8 cellular contexts compared by ENCODE assay signal in genomic region chr2:24492283-24493272, GRCh38. TPM values are rescaled to one million over a fixed set of nuclear protein-coding genes. Genes with fewer than 3 reads are reported as not detected.
DNase-seq lines count a peak whose midpoint lies in the region; ATAC-seq and TF ChIP-seq lines count a peak whose summit lies in the region.

No MANE protein-coding gene starts in this region.

- 6 to 14% (median 9%) methylated on average over 20 of the region's 20 CpGs for WGBS in stomach, 5 donors

- no peaks in the 10 kb centered on the region for H3K36me3 ChIP-seq in stomach

- peaks cover 27 to 62% (median 46%) of the 10 kb centered on the region in 4 donors for H3K4me1 ChIP-seq in stomach

- H3K9me3 Mint-ChIP-seq in MCF 10A (ENCODE audit: unreplicated experiment), result no peaks in the 10 kb centered on the region

- peaks cover 26% of the 10 kb centered on the region for H3K4me1 Mint-ChIP-seq in MCF 10A (ENCODE audit: insufficient read depth, unreplicated experiment)

- H3K27ac Mint-ChIP-seq in MCF 10A (ENCODE audit: low read depth, unreplicated experiment), result no peak overlapping the region

- H3K27me3 ChIP-seq in stomach, result no peaks in the 10 kb centered on the region

- POLR2A ChIA-PET in MCF 10A (lab: Yijun Ruan, JAX), result interaction anchor here (0.5 to 1.0 kb wide), 4 partner anchors 14 to 326 kb away, joined by 3 to 4 read pairs (median 4); no protein-coding TSS in a partner anchor

- peak; percentile 16 for DNase-seq in MV-4-11 (lab: John Stamatoyannopoulos, UW)
- DNase-seq in MCF 10A (ENCODE audit: unreplicated experiment), result no peak
- DNase-seq in left kidney (ENCODE audit: low read depth, low spot score), result peak; percentile 53
- no peak for DNase-seq in stomach
- no peak for DNase-seq in NCI-H2171 (lab: John Stamatoyannopoulos, UW)
- no peak for DNase-seq in central memory CD4-positive, alpha-beta T cell

- no peak for ATAC-seq in GM19351 (IDR thresholded peaks at IDR 0.05; ENCODE audit: unreplicated experiment)

- BruUV-seq in MCF 10A (replicated peaks; lab: Mats Ljungman, UMichigan), result no TSS peak

- no peaks in the 10 kb centered on the region for H3K36me3 Mint-ChIP-seq in MCF 10A (ENCODE audit: insufficient read depth, unreplicated experiment)

- peak overlapping the region; percentile 75 for H3K4me3 ChIP-seq in GM08714 (ENCODE audit: low read length)
- peak overlapping the region; percentile 86 to 94 (median 87) for H3K4me3 ChIP-seq in stomach

- H3K27me3 Mint-ChIP-seq in MCF 10A (ENCODE audit: insufficient read depth, unreplicated experiment), result no peaks in the 10 kb centered on the region

- H3K9me3 ChIP-seq in stomach, result no peaks in the 10 kb centered on the region

- TF ChIP-seq EP300 in stomach (IDR thresholded peaks at IDR 0.05), result no peak

- no peak for TF ChIP-seq CTCF in MCF 10A (IDR thresholded peaks at IDR 0.05; ENCODE audit: unreplicated experiment)
- no peak for TF ChIP-seq CTCF in stomach (IDR thresholded peaks at IDR 0.05)

- CTCF ChIA-PET in MCF 10A (lab: Yijun Ruan, JAX), result interaction anchor here (0.6 to 1.4 kb wide), 5 partner anchors 20 to 336 kb away, joined by 3 to 5 read pairs (median 3); partner anchors contain the start of genes CENPO and PTRHD1

- peak overlapping the region; percentile 83 for H3K4me3 Mint-ChIP-seq in MCF 10A (ENCODE audit: unreplicated experiment)

- TF ChIP-seq POLR2A in stomach (IDR thresholded peaks at IDR 0.05), result no peak

- peak overlapping the region; percentile 82 to 100 (median 92) for H3K27ac ChIP-seq in stomach

- intact Hi-C loops in MCF 10A (cut with micrococcal nuclease) (loop anchor here (5.0 kb wide), 1 partner anchor 300 kb away; the partner anchor contains the start of genes CENPO and PTRHD1), stomach (cut with DNase I; ENCODE audit: low total_unique reads) (no loop called here)

RNA-seq across cellular contexts. Expression of gene NCOA1, which starts 1.5 kb away (rescaled TPM):
- total RNA-seq in MCF 10A (2022), result 15.4 and 15.8 TPM in 2 replicates
- 100 to 1,000 TPM in 1 of 5 donors, 10 to 100 TPM in 4; 24.5 to 223 (median 59.1) TPM for total RNA-seq in stomach
- 10 to 100 TPM in 1 of 3 donors, 1 to 10 TPM in 2; 7.3 to 10.7 (median 8.3) TPM for polyA plus RNA-seq in stomach

Comparison
In these comparisons a context has a peak if more than half of its experiments do, and no peak if none do; other contexts are left out.
1. DNase-seq: peak in MV-4-11 (single experiment) and left kidney (single experiment); none in MCF 10A (single experiment), stomach (single experiment), NCI-H2171 (single experiment) and central memory CD4-positive, alpha-beta T cell (single experiment).